Comparison of ENCODE assay signal across 19 cellular contexts in genomic region chr14:101505216-101505970, GRCh38. TPM values are rescaled to one million over a fixed set of nuclear protein-coding genes. Genes with fewer than 3 reads are reported as not detected.
DNase-seq lines count a peak whose midpoint lies in the region; ATAC-seq, FAIRE-seq and TF ChIP-seq lines count a peak whose summit lies in the region.
"Had no signal": no experiment of that assay in that cellular context is flagged by ENCODE, and none has a peak within 500 bp of the region (broad histone marks: within the 10 kb centered on the region; RNA-seq: fewer than 3 reads in every experiment).

No MANE protein-coding gene starts in this region.

- H3K27me3 ChIP-seq in BLaER1 (no peaks in the 10 kb centered on the region), endodermal cell (ENCODE audit: control insufficient read depth, insufficient read depth, low read length, poor library complexity, severe bottlenecking) (no peaks in the 10 kb centered on the region)

- peaks cover 10% of the 10 kb centered on the region for H3K27me3 Mint-ChIP-seq in endodermal cell (ENCODE audit: insufficient read depth)
- H3K27me3 Mint-ChIP-seq in osteocyte (ENCODE audit: unreplicated experiment) = no peaks in the 10 kb centered on the region
- H3K27me3 Mint-ChIP-seq: activated naive CD8-positive, alpha-beta T cell had no signal

- H3K36me3 Mint-ChIP-seq in endodermal cell (ENCODE audit: low read depth) = no peaks in the 10 kb centered on the region
- H3K36me3 Mint-ChIP-seq in osteocyte (ENCODE audit: unreplicated experiment) = no peaks in the 10 kb centered on the region
- H3K36me3 Mint-ChIP-seq: activated naive CD8-positive, alpha-beta T cell; T-cell had no signal

- H4K20me1 ChIP-seq in BLaER1 = no peaks in the 10 kb centered on the region

- H3K27ac Mint-ChIP-seq in endodermal cell (no peak overlapping the region), osteocyte (ENCODE audit: unreplicated experiment) (no peak overlapping the region)
- H3K27ac Mint-ChIP-seq: activated naive CD8-positive, alpha-beta T cell; nephron; T-cell had no signal

- peaks cover 9% of the 10 kb centered on the region for H3K9me3 ChIP-seq in BLaER1
- no peaks in the 10 kb centered on the region for H3K9me3 ChIP-seq in endodermal cell (ENCODE audit: control insufficient read depth, low read length)

- H3K9me3 Mint-ChIP-seq in endodermal cell (peaks cover 4% of the 10 kb centered on the region), osteocyte (ENCODE audit: unreplicated experiment) (no peaks in the 10 kb centered on the region)
- H3K9me3 Mint-ChIP-seq: nephron, T-cell had no signal

- no peak overlapping the region for H3K4me3 Mint-ChIP-seq in endodermal cell
- H3K4me3 Mint-ChIP-seq in osteocyte (ENCODE audit: unreplicated experiment) = no peak overlapping the region
- H3K4me3 Mint-ChIP-seq: activated naive CD8-positive, alpha-beta T cell; nephron; T-cell had no signal

- TF ChIP-seq CTCF in endodermal cell (conservative IDR thresholded peaks at IDR 0.05) = no peak
- TF ChIP-seq CTCF in osteocyte (IDR thresholded peaks at IDR 0.05) = no peak

- no peaks in the 10 kb centered on the region for H3K36me3 ChIP-seq in BLaER1
- no peaks in the 10 kb centered on the region for H3K36me3 ChIP-seq in endodermal cell (ENCODE audit: control insufficient read depth, insufficient read depth, low read length)

- peak overlapping the region; percentile 81 for H3K4me2 ChIP-seq in BLaER1

- H3K4me1 ChIP-seq in BLaER1 (peaks cover 62% of the 10 kb centered on the region), endodermal cell (ENCODE audit: control insufficient read depth, insufficient read depth, low read length) (no peaks in the 10 kb centered on the region)

- DNase-seq in GM12892 (ENCODE audit: insufficient read length) = peak; percentile 13
- peak; percentile 33 for DNase-seq in endodermal cell
- DNase-seq in posterior vena cava (ENCODE audit: low spot score) = peak; percentile 79
- no peak for DNase-seq in RPMI8226
- DNase-seq in osteocyte (ENCODE audit: extremely low spot score, unreplicated experiment) = no peak
- DNase-seq: activated CD4-positive, alpha-beta T cell treated with anti-CD3 and anti-CD28 coated beads, Interleukin-2, amount 50 U/mL, for 48 hours; hippocampal formation; KG1; mesenchymal stem cell; NCI-H2081 had no signal

- no peak for TF ChIP-seq POLR2A in GM12892 (IDR thresholded peaks at IDR 0.05; ENCODE audit: low read depth, low read length)

- H3K27ac ChIP-seq in BLaER1 (peak overlapping the region; percentile 53; the same call in 1 of the 2 replicates), endodermal cell (ENCODE audit: low read depth, low read length) (no peak overlapping the region)

- 93 to 97% methylated on average over 11 to 21 of the region's 21 CpGs for WGBS in endodermal cell (ENCODE audit: insufficient coverage in 1 of 2, insufficient read length in 1 of 2), 2 experiments

- no peak for FAIRE-seq in GM12892 (lab: Jason Lieb, UNC)
- FAIRE-seq: colon, endothelial cell of umbilical vein, islet of Langerhans had no signal

- no peaks in the 10 kb centered on the region for H3K4me1 Mint-ChIP-seq in endodermal cell
- H3K4me1 Mint-ChIP-seq in osteocyte (ENCODE audit: unreplicated experiment) = no peaks in the 10 kb centered on the region
- H3K4me1 Mint-ChIP-seq: T-cell had no signal

- peak overlapping the region; percentile 41; the same call in 1 of the 2 replicates for H3K9ac ChIP-seq in BLaER1
- H3K9ac ChIP-seq in endodermal cell (ENCODE audit: extremely low read depth, low read length, poor library complexity, severe bottlenecking) = no peak overlapping the region

- no peak for ATAC-seq in HG03442 (IDR thresholded peaks at IDR 0.05; ENCODE audit: unreplicated experiment)
- ATAC-seq: T-cell had no signal

- intact Hi-C loops in posterior vena cava (cut with DNase I) = no loop called here

- H3K4me3 ChIP-seq in BLaER1 (0 out of 2 replicates have a peak overlapping the region, but pooled peaks have one; percentile 11), endodermal cell (ENCODE audit: low read length) (no peak overlapping the region)

RNA-seq across cellular contexts. Expression of gene DIO3, which starts 55.9 kb away (rescaled TPM):
- not detected for polyA plus RNA-seq in GM12892 (2012; ENCODE audit: missing spikeins)
- total RNA-seq in endodermal cell (10 to 100 TPM; 24.2 to 60.5 TPM), posterior vena cava (1 to 10 TPM; 6.1 to 6.2 TPM), osteocyte (0.34 and 0.43 TPM in 2 replicates)
- 27.3 TPM for polyA plus RNA-seq in endodermal cell (2013, experiment 1 of 2)
- 37.6 TPM for polyA plus RNA-seq in endodermal cell (2013, experiment 2 of 2)
- total RNA-seq: endothelial cell of umbilical vein, NCI-H460, T-cell had no signal
- polyA plus RNA-seq: endothelial cell of umbilical vein had no signal

Comparison
In these comparisons a context has a peak if more than half of its experiments do, and no peak if none do; other contexts are left out.
1. DNase-seq: peak in GM12892 (single experiment), endodermal cell (single experiment) and posterior vena cava (single experiment); none in RPMI8226 (single experiment) and osteocyte (single experiment).